In genomic region chr6:139124887-139125672, GRCh38 we compare ENCODE assay signal across 8 cellular contexts. TPM values are rescaled to one million over a fixed set of nuclear protein-coding genes. Genes with fewer than 3 reads are reported as not detected.
DNase-seq lines count a peak whose midpoint lies in the region; ATAC-seq and TF ChIP-seq lines count a peak whose summit lies in the region.

No MANE protein-coding gene starts in this region.

- peak overlapping the region; percentile 46 for H3K27ac ChIP-seq in hepatocyte

- H3K4me1 Mint-ChIP-seq in activated naive CD4-positive, alpha-beta T cell treated with anti-CD3 and anti-CD28 coated beads for 36 hours (ENCODE audit: low read depth): peaks cover 56% of the 10 kb centered on the region

- H3K36me3 ChIP-seq in hepatocyte (replicated peaks; ENCODE audit: insufficient read depth, low read depth): no peaks in the 10 kb centered on the region

- H3K4me3 ChIP-seq in hepatocyte: no peak overlapping the region

- H3K9me3 ChIP-seq in hepatocyte (ENCODE audit: low read depth): no peaks in the 10 kb centered on the region

- whole genome bisulfite sequencing in hepatocyte (ENCODE audit: low lambda C conversion rate, missing lambda C conversion rate): 51% methylated on average over 8 of the region's 8 CpGs

- H2AFZ ChIP-seq in hepatocyte: no peak overlapping the region

- no peaks in the 10 kb centered on the region for H3K27me3 Mint-ChIP-seq in activated naive CD4-positive, alpha-beta T cell treated with anti-CD3 and anti-CD28 coated beads for 36 hours (ENCODE audit: low read depth)

- peaks cover 5% of the 10 kb centered on the region for H3K36me3 Mint-ChIP-seq in activated naive CD4-positive, alpha-beta T cell treated with anti-CD3 and anti-CD28 coated beads for 36 hours (ENCODE audit: low read depth)

- peak overlapping the region; percentile 54 for H3K4me3 Mint-ChIP-seq in activated naive CD4-positive, alpha-beta T cell treated with anti-CD3 and anti-CD28 coated beads for 36 hours

- peak; percentile 29 for DNase-seq in DMS 273 treated with DMSO at 0.1 percent for 48 hours (lab: John Stamatoyannopoulos, UW)
- DNase-seq in SK-N-DZ (ENCODE audit: low spot score): peak; percentile 57
- peak; percentile 93 for DNase-seq in activated naive CD4-positive, alpha-beta T cell treated with anti-CD3 and anti-CD28 coated beads for 36 hours
- peak; percentile 74 for DNase-seq in hepatocyte (ENCODE audit: low spot score)
- peak; percentile 71 for DNase-seq in stimulated activated CD4-positive, alpha-beta T cell treated with anti-CD3 and anti-CD28 coated beads, Interleukin-2, amount 100 ng/mL, for 4 hours (ENCODE audit: low read depth)
- DNase-seq in cerebellar nuclear complex (lab: John Stamatoyannopoulos, UW): no peak

- H4K20me1 ChIP-seq in hepatocyte (ENCODE audit: insufficient read depth, poor library complexity, severe bottlenecking): no peaks in the 10 kb centered on the region

- peak overlapping the region; percentile 94 for H3K27ac Mint-ChIP-seq in activated naive CD4-positive, alpha-beta T cell treated with anti-CD3 and anti-CD28 coated beads for 36 hours

- ATAC-seq in GM21381 (IDR thresholded peaks at IDR 0.05; ENCODE audit: unreplicated experiment): peak; percentile 100
- peak; percentile 100 for ATAC-seq in HG03575 (IDR thresholded peaks at IDR 0.05; ENCODE audit: extremely low read depth, insufficient number of reproducible peaks, low FRiP score, unreplicated experiment)

- no peaks in the 10 kb centered on the region for H3K79me2 ChIP-seq in hepatocyte

- H3K4me1 ChIP-seq in hepatocyte (ENCODE audit: insufficient read depth): no peaks in the 10 kb centered on the region

- no peak overlapping the region for H3K4me2 ChIP-seq in hepatocyte

- CTCF ChIA-PET in activated naive CD4-positive, alpha-beta T cell treated with anti-CD3 and anti-CD28 coated beads for 36 hours (lab: Charles Lee): interaction anchor here (0.6 to 3.7 kb wide), 34 partner anchors 8 to 249 kb away, joined by 3 to 34 read pairs (median 4); partner anchors contain the start of genes CITED2, HECA and TXLNB

- H3K27me3 ChIP-seq in hepatocyte: no peaks in the 10 kb centered on the region

- no peaks in the 10 kb centered on the region for H3K9me2 ChIP-seq in hepatocyte (replicated peaks; ENCODE audit: insufficient read depth)

- peak; percentile 55 for TF ChIP-seq CTCF in hepatocyte (IDR thresholded peaks at IDR 0.05; ENCODE audit: poor library complexity)

- H3K9me3 Mint-ChIP-seq in activated naive CD4-positive, alpha-beta T cell treated with anti-CD3 and anti-CD28 coated beads for 36 hours: peaks cover 8% of the 10 kb centered on the region

- intact Hi-C loops in activated naive CD4-positive, alpha-beta T cell treated with anti-CD3 and anti-CD28 coated beads for 36 hours (cut with micrococcal nuclease): loop anchor here (1.0 to 2.0 kb wide), 10 partner anchors 11 to 308 kb away; partner anchors contain the start of gene TXLNB

RNA-seq across cellular contexts. Expression of gene HECA, which starts 9.8 kb away (rescaled TPM):
- polyA plus RNA-seq in SK-N-DZ (2014; cell fraction: cytosol; rRNA removed): 9.9 and 11.3 TPM in 2 replicates
- 4.3 TPM in 2 replicates for polyA plus RNA-seq in SK-N-DZ (2014; cell fraction: nucleus; rRNA removed)
- 10 to 100 TPM; 61.1 to 61.2 TPM for total RNA-seq in activated naive CD4-positive, alpha-beta T cell treated with anti-CD3 and anti-CD28 coated beads for 36 hours
- 21.7 and 27.8 TPM in 2 replicates for total RNA-seq in hepatocyte
- polyA plus RNA-seq in hepatocyte: 8.9 and 9.2 TPM in 2 replicates

Comparison
In these comparisons a context has a peak if more than half of its experiments do, and no peak if none do; other contexts are left out.
1. DNase-seq: peak in DMS 273 treated with DMSO at 0.1 percent for 48 hours (single experiment), SK-N-DZ (single experiment), activated naive CD4-positive, alpha-beta T cell treated with anti-CD3 and anti-CD28 coated beads for 36 hours (single experiment), hepatocyte (single experiment) and stimulated activated CD4-positive, alpha-beta T cell treated with anti-CD3 and anti-CD28 coated beads, Interleukin-2, amount 100 ng/mL, for 4 hours (single experiment); none in cerebellar nuclear complex (0 of 2).